ENCODE assay signal across 12 cellular contexts in the genomic region with DNA sequence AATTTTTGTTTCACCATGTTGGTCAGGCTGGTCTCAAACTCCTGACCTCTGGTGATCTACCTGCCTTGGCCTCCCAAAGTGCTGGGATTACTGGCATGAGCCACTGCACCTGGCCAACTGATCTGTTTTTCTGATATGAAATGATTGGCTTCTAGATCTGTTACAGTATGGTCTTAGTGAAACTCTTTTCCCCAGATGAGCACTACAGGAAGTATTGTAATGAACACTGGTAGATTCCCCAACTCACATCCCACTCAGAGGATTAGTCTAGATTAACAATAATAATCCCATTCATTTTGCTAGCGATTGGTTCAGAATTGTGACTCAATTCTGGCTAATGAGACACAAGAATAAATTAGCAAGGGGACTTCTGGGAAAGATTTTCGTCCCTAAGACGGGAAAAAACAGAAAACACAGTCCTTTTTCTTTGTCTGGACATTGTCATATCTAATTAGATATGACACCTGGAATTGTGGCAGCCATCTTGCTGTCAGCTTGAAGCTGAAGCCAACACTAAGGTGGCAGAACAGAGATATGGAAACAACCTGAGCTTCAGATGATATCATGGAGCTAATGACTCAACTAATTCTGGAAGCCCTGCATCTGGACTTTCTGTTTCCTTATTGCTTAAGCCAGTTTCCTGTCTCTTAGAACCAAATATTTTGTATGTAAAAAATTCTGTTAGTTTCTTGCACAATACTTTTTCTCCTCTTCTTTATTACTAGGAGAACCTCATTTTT. TPM values are rescaled to one million over a fixed set of nuclear protein-coding genes. Genes with fewer than 3 reads are reported as not detected.
DNase-seq lines count a peak whose midpoint lies in the region; ATAC-seq and TF ChIP-seq lines count a peak whose summit lies in the region.
"Had no signal": no experiment of that assay in that cellular context is flagged by ENCODE, and none has a peak within 500 bp of the region (broad histone marks: within the 10 kb centered on the region; RNA-seq: fewer than 3 reads in every experiment).

No MANE protein-coding gene starts in this region.

- no peaks in the 10 kb centered on the region for H3K36me3 ChIP-seq in brain microvascular endothelial cell (replicated peaks)
- H3K36me3 ChIP-seq in PC-3 (ENCODE audit: low read depth, low read length) = no peaks in the 10 kb centered on the region

- H3K27ac ChIP-seq in brain microvascular endothelial cell (no peak overlapping the region), PC-3 (ENCODE audit: low read length) (no peak overlapping the region)
- H3K27ac ChIP-seq: parathyroid adenoma had no signal

- H2AFZ ChIP-seq in PC-3 (ENCODE audit: low read length) = no peak overlapping the region
- H2AFZ ChIP-seq: parathyroid adenoma had no signal

- H4K20me1 ChIP-seq in PC-3 (ENCODE audit: low read length) = no peaks in the 10 kb centered on the region

- no peaks in the 10 kb centered on the region for H3K9me3 ChIP-seq in PC-3 (ENCODE audit: low read length)

- H3K27me3 Mint-ChIP-seq in HFFc6 (ENCODE audit: insufficient read depth) = peaks cover 13% of the 10 kb centered on the region
- peaks cover 45% of the 10 kb centered on the region for H3K27me3 Mint-ChIP-seq in activated T-helper 17 cell treated with anti-CD3 and anti-CD28 coated beads, Interleukin-2, amount 50 U/mL, for 72 hours

- DNase-seq in EH (ENCODE audit: low read depth) (peak; percentile 59), HFFc6 (peak; percentile 41), lung microvascular endothelial cell (ENCODE audit: low read depth in 2 of 2) (peak; percentile 23 to 75), brain microvascular endothelial cell (no peak), PC-3 (no peak)
- DNase-seq: DND-41, kidney, NCI-H2171 treated with DMSO at 0.1 percent for 48 hours, T-cell had no signal

- no peaks in the 10 kb centered on the region for H3K27me3 ChIP-seq in brain microvascular endothelial cell (replicated peaks)
- H3K27me3 ChIP-seq in PC-3 (ENCODE audit: low read length) = no peaks in the 10 kb centered on the region

- in situ Hi-C loops in brain microvascular endothelial cell (cut with HindIII; ENCODE audit: low pct_ligation_motif_present, low sequenced_read_pairs) = no loop called here

- peaks cover 23% of the 10 kb centered on the region for H3K4me1 ChIP-seq in PC-3 (ENCODE audit: insufficient read depth, low read length)
- H3K4me1 ChIP-seq: parathyroid adenoma had no signal

- H3K4me1 Mint-ChIP-seq in HFFc6 (ENCODE audit: low read depth) = peaks cover 36% of the 10 kb centered on the region
- peaks cover 13% of the 10 kb centered on the region for H3K4me1 Mint-ChIP-seq in activated T-helper 17 cell treated with anti-CD3 and anti-CD28 coated beads, Interleukin-2, amount 50 U/mL, for 72 hours
- H3K4me1 Mint-ChIP-seq: T-cell had no signal

- POLR2A ChIA-PET in PC-3 (lab: Charles Lee; ENCODE audit: unreplicated experiment) = no interaction called here

- H3K4me2 ChIP-seq in PC-3 (ENCODE audit: low read length) = no peak overlapping the region

- CTCF ChIA-PET in PC-3 (lab: Charles Lee) = interaction anchor here (0.7 kb wide), 1 partner anchor 17 kb away, joined by 7 read pairs; no protein-coding TSS in a partner anchor

- intact Hi-C loops in PC-3 (cut with micrococcal nuclease) = no loop called here

- H3K9ac ChIP-seq in PC-3 (ENCODE audit: low read length) = no peak overlapping the region
- H3K9ac ChIP-seq: parathyroid adenoma had no signal

- ATAC-seq in activated T-helper 17 cell treated with anti-CD3 and anti-CD28 coated beads, Interleukin-2, amount 50 U/mL, for 72 hours (replicated peaks) = peak; percentile 94
- ATAC-seq in GM21723 (IDR thresholded peaks at IDR 0.05; ENCODE audit: unreplicated experiment) (no peak), PC-3 (no peak)
- ATAC-seq: T-cell had no signal

- peaks cover 8% of the 10 kb centered on the region for H3F3A ChIP-seq in PC-3 (ENCODE audit: low read length, unreplicated experiment)

- H3K79me2 ChIP-seq in PC-3 (ENCODE audit: low read length) = no peaks in the 10 kb centered on the region
- H3K79me2 ChIP-seq: parathyroid adenoma had no signal

- H3K4me3 ChIP-seq in brain microvascular endothelial cell (ENCODE audit: low read depth, low read length) = no peak overlapping the region
- H3K4me3 ChIP-seq in PC-3 (ENCODE audit: low read length) = no peak overlapping the region

- H3K4me3 Mint-ChIP-seq in HFFc6 = no peak overlapping the region
- peak overlapping the region; percentile 51 for H3K4me3 Mint-ChIP-seq in activated T-helper 17 cell treated with anti-CD3 and anti-CD28 coated beads, Interleukin-2, amount 50 U/mL, for 72 hours
- H3K4me3 Mint-ChIP-seq: T-cell had no signal

- no TSS peak for BruUV-seq in PC-3 (replicated peaks; lab: Mats Ljungman, UMichigan)

- no peaks in the 10 kb centered on the region for H3K9me2 ChIP-seq in PC-3 (replicated peaks; ENCODE audit: low read length)

- H3K27ac Mint-ChIP-seq in HFFc6 = no peak overlapping the region
- peak overlapping the region; percentile 90 for H3K27ac Mint-ChIP-seq in activated T-helper 17 cell treated with anti-CD3 and anti-CD28 coated beads, Interleukin-2, amount 50 U/mL, for 72 hours
- H3K27ac Mint-ChIP-seq: T-cell had no signal

- no peaks in the 10 kb centered on the region for H3K9me3 Mint-ChIP-seq in HFFc6
- peaks cover 3% of the 10 kb centered on the region for H3K9me3 Mint-ChIP-seq in activated T-helper 17 cell treated with anti-CD3 and anti-CD28 coated beads, Interleukin-2, amount 50 U/mL, for 72 hours
- H3K9me3 Mint-ChIP-seq: T-cell had no signal

- TF ChIP-seq CTCF in HFFc6 (IDR thresholded peaks at IDR 0.05) (no peak), brain microvascular endothelial cell (IDR thresholded peaks at IDR 0.05; ENCODE audit: low read depth, low read length, missing control alignments) (no peak), PC-3 (conservative IDR thresholded peaks at IDR 0.05; ENCODE audit: low read depth, low read length) (no peak)

- no peaks in the 10 kb centered on the region for H3K36me3 Mint-ChIP-seq in HFFc6 (ENCODE audit: low read depth)
- no peaks in the 10 kb centered on the region for H3K36me3 Mint-ChIP-seq in activated T-helper 17 cell treated with anti-CD3 and anti-CD28 coated beads, Interleukin-2, amount 50 U/mL, for 72 hours (ENCODE audit: low read depth)
- H3K36me3 Mint-ChIP-seq: T-cell had no signal

RNA-seq across cellular contexts. Expression of gene NPTN, which starts 17.4 kb away (rescaled TPM):
- 100 to 1,000 TPM; 183 to 215 (median 204) TPM for total RNA-seq in HFFc6 (2021; fragmentation: NEBNext Ultra II Directional; extraction: Animal tissue kit (Norgen Biotek cat#: 25700))
- 10 to 100 TPM; 59.5 to 66.1 TPM for total RNA-seq in activated T-helper 17 cell treated with anti-CD3 and anti-CD28 coated beads, Interleukin-2, amount 50 U/mL, for 72 hours
- 88.5 and 130 TPM in 2 replicates for total RNA-seq in lung microvascular endothelial cell
- total RNA-seq in PC-3 (2014; rRNA removed) = 115 and 164 TPM in 2 replicates

RNA-seq across cellular contexts. Expression of gene CD276, which starts 33.6 kb away (rescaled TPM):
- total RNA-seq in HFFc6 (2021; fragmentation: NEBNext Ultra II Directional; extraction: Animal tissue kit (Norgen Biotek cat#: 25700)) = 100 to 1,000 TPM in 3 of 6 experiments, 10 to 100 TPM in 3; 86.5 to 121 (median 105) TPM
- total RNA-seq in activated T-helper 17 cell treated with anti-CD3 and anti-CD28 coated beads, Interleukin-2, amount 50 U/mL, for 72 hours = 1 to 10 TPM in 1 of 2 donors, under 1 TPM in 1; 0.95 to 2.6 TPM
- total RNA-seq in lung microvascular endothelial cell (21.4 and 41.4 TPM in 2 replicates), PC-3 (2014; rRNA removed) (85.3 and 85.6 TPM in 2 replicates)

Comparison
In these comparisons a context has a peak if more than half of its experiments do, and no peak if none do; other contexts are left out.
1. DNase-seq: peak in EH (single experiment), HFFc6 (single experiment) and lung microvascular endothelial cell (2 of 2); none in brain microvascular endothelial cell (single experiment) and PC-3 (single experiment).